19 cellular contexts compared by ENCODE assay signal in genomic region chr12:128933039-128933438, GRCh38.
DNase-seq lines count a peak whose midpoint lies in the region; ATAC-seq, FAIRE-seq and TF ChIP-seq lines count a peak whose summit lies in the region.
"Had no signal": no experiment of that assay in that cellular context is flagged by ENCODE, and none has a peak within 500 bp of the region (broad histone marks: within the 10 kb centered on the region; RNA-seq: fewer than 3 reads in every experiment).

No MANE protein-coding gene starts in this region.

- no peak overlapping the region for H3K9ac ChIP-seq in K562 (ENCODE audit: insufficient read depth in 1 of 2, low read depth in 2 of 2, low read length in 2 of 2)
- H3K9ac ChIP-seq: BLaER1 treated with 17β-estradiol and CSF1 and Interleukin-3, amounts not matched to agents 10 nM and 100 nM had no signal

- in situ Hi-C loops in K562 (cut with MboI) (no loop called here), ACHN (cut with HindIII; ENCODE audit: low pct_ligation_motif_present, low pct_unique_long_range_greater_than_20kb, low sequenced_read_pairs) (no loop called here)

- H3K27ac ChIP-seq in K562 (ENCODE audit: extremely low read depth, low read depth, low read length) (no peak overlapping the region), spleen (peak overlapping the region in 1 of 8 donors; percentile 26), small intestine (ENCODE audit: low read depth in 1 of 2, low read length in 1 of 2) (no peak overlapping the region)
- H3K27ac ChIP-seq: BLaER1 treated with 17β-estradiol and CSF1 and Interleukin-3, amounts not matched to agents 10 nM and 100 nM had no signal

- peak in 2 of 3 experiments; percentile 89 to 95 for DNase-seq in NCI-H1417 (lab: John Stamatoyannopoulos, UW)
- DNase-seq in K562 (ENCODE audit: extremely low read depth in 1 of 4, low spot score in 3 of 4) = peak; percentile 33 to 45 (median 38)
- peak; percentile 86 for DNase-seq in spleen
- DNase-seq in small intestine = no peak
- DNase-seq in ACHN = no peak
- DNase-seq in D721Med (ENCODE audit: insufficient read length, low spot score) = no peak
- DNase-seq: AML-193; BE2C; CD4-positive, alpha-beta T cell; DMS53; DND-41; H9 had no signal

- TF ChIP-seq CTCF in K562 (IDR thresholded peaks at IDR 0.05 in 2 of 3, conservative IDR thresholded peaks at IDR 0.05 in 1 of 3; ENCODE audit: insufficient read depth in 2 of 3, low read depth in 1 of 3, low read length in 3 of 3) (no peak), spleen (IDR thresholded peaks at IDR 0.05 in 8 of 11, conservative IDR thresholded peaks at IDR 0.05 in 3 of 11) (no peak), D721Med (IDR thresholded peaks at IDR 0.05; ENCODE audit: insufficient read depth, missing control alignments) (no peak)

- BruUV-seq in K562 (replicated peaks; lab: Mats Ljungman, UMichigan) = no TSS peak

- H3K9me1 ChIP-seq in K562 (ENCODE audit: control insufficient read depth, insufficient read depth, low read length) = no peaks in the 10 kb centered on the region

- no peaks in the 10 kb centered on the region for H3K36me3 ChIP-seq in K562 (ENCODE audit: control insufficient read depth, insufficient read depth, low read length)
- H3K36me3 ChIP-seq in spleen = peaks cover 0 to 40% (median 0%) of the 10 kb centered on the region in 6 donors
- H3K36me3 ChIP-seq in small intestine (ENCODE audit: control insufficient read depth in 2 of 2, insufficient read depth in 2 of 2, low read length in 2 of 2) = no peaks in the 10 kb centered on the region
- H3K36me3 ChIP-seq: BE2C had no signal

- TF ChIP-seq POLR2A in K562 (conservative IDR thresholded peaks at IDR 0.05) = no peak
- TF ChIP-seq POLR2A in spleen (IDR thresholded peaks at IDR 0.05) = no peak

- H3K4me2 ChIP-seq in K562 (ENCODE audit: insufficient read depth, low read length) = peak overlapping the region; percentile 38; the same call in 1 of the 2 replicates
- H3K4me2 ChIP-seq: BLaER1 treated with 17β-estradiol and CSF1 and Interleukin-3, amounts not matched to agents 10 nM and 100 nM; GM23338 had no signal

- H3K79me2 ChIP-seq in K562 (ENCODE audit: control insufficient read depth, insufficient read depth, low read length) = no peaks in the 10 kb centered on the region

- intact Hi-C loops in K562 (cut with micrococcal nuclease) (no loop called here), spleen (cut with DNase I; ENCODE audit: low total_unique reads) (no loop called here)

- H2AFZ ChIP-seq in K562 (ENCODE audit: low read depth, low read length) = peak overlapping the region; percentile 70
- H2AFZ ChIP-seq: GM23338 had no signal

- no peak for TF ChIP-seq EP300 in K562 (IDR thresholded peaks at IDR 0.05; ENCODE audit: low read length)

- WGBS in K562 (ENCODE audit: insufficient coverage, low coverage, missing lambda C conversion rate) = 16% methylated on average over 27 of the region's 27 CpGs
- 50 to 73% (median 69%) methylated on average over 27 of the region's 27 CpGs for whole genome bisulfite sequencing in spleen, 5 donors
- WGBS in small intestine, 3 donors = 82 to 83% (median 83%) methylated on average over 27 of the region's 27 CpGs

- peaks cover 0 to 9% of the 10 kb centered on the region in 2 experiments; a peak in 2 of 5 replicates for H3K4me1 ChIP-seq in K562 (replicated peaks in 1 of 2; ENCODE audit: control insufficient read depth in 2 of 2, insufficient read depth in 2 of 2, low read length in 2 of 2)
- H3K4me1 ChIP-seq in spleen = no peaks in the 10 kb centered on the region
- no peaks in the 10 kb centered on the region for H3K4me1 ChIP-seq in small intestine (ENCODE audit: control insufficient read depth in 2 of 2, insufficient read depth in 1 of 2, low read depth in 1 of 2, low read length in 1 of 2)
- H3K4me1 ChIP-seq: BE2C had no signal

- FAIRE-seq in K562 (lab: Jason Lieb, UNC) (no peak), small intestine (lab: Jason Lieb, UNC) (no peak), D721Med (lab: Jason Lieb, UNC) (no peak)
- FAIRE-seq: A204.1, G401.6, GM18507 had no signal

- CTCF ChIA-PET in K562 (lab: Yijun Ruan, JAX; ENCODE audit: low intra/inter-chr PET ratio) = no interaction called here

- H3K4me3 ChIP-seq in K562 (no peak overlapping the region), spleen (no peak overlapping the region), small intestine (ENCODE audit: low read depth in 1 of 2, low read length in 2 of 2) (no peak overlapping the region)
- H3K4me3 ChIP-seq: BLaER1 treated with 17β-estradiol and CSF1 and Interleukin-3, amounts not matched to agents 10 nM and 100 nM; GM23338 had no signal

- ATAC-seq in K562 (peak; percentile 87), GM21381 (IDR thresholded peaks at IDR 0.05; ENCODE audit: unreplicated experiment) (no peak)
- ATAC-seq: GM23338, HCT116 had no signal

- no peak for TF ChIP-seq RAD21 in K562 (CRISPR knock-in tag; conservative IDR thresholded peaks at IDR 0.05 in 1 of 2, IDR thresholded peaks at IDR 0.05 in 1 of 2)

- H4K20me1 ChIP-seq in K562 (replicated peaks; ENCODE audit: control insufficient read depth, insufficient read depth, low read length) = no peaks in the 10 kb centered on the region
- H4K20me1 ChIP-seq: BLaER1 treated with 17β-estradiol and CSF1 and Interleukin-3, amounts not matched to agents 10 nM and 100 nM had no signal

- no peaks in the 10 kb centered on the region for H3K9me3 ChIP-seq in K562 (replicated peaks; ENCODE audit: control insufficient read depth, insufficient read depth, low read depth, low read length)
- no peaks in the 10 kb centered on the region for H3K9me3 ChIP-seq in spleen
- H3K9me3 ChIP-seq in small intestine (ENCODE audit: control insufficient read depth, low read depth) = no peaks in the 10 kb centered on the region
- H3K9me3 ChIP-seq: BE2C; BLaER1 treated with 17β-estradiol and CSF1 and Interleukin-3, amounts not matched to agents 10 nM and 100 nM had no signal

- H3K27me3 ChIP-seq in K562 (ENCODE audit: control insufficient read depth in 2 of 2, insufficient read depth in 2 of 2, low read length in 2 of 2) (peaks cover 25 to 61% of the 10 kb centered on the region in 2 experiments; a peak in 4 of 5 replicates), spleen (replicated peaks in 1 of 7) (peaks cover 0 to 15% (median 0%) of the 10 kb centered on the region in 7 donors), small intestine (ENCODE audit: control insufficient read depth in 2 of 2, insufficient read depth in 2 of 2, low read length in 2 of 2) (peaks cover 0 to 3% of the 10 kb centered on the region in 2 donors)
- H3K27me3 ChIP-seq: BE2C; BLaER1 treated with 17β-estradiol and CSF1 and Interleukin-3, amounts not matched to agents 10 nM and 100 nM had no signal

- POLR2A ChIA-PET in K562 (lab: Yijun Ruan, JAX) = interaction anchor here (0.7 kb wide), 1 partner anchor 70 kb away, joined by 3 read pairs; no protein-coding TSS in a partner anchor

TF ChIP-seq in K562, 482 proteins besides CTCF, POLR2A, EP300 and RAD21 (continues in another document):
- TF ChIP-seq E2F1 (CRISPR knock-in tag; IDR thresholded peaks at IDR 0.05) (no peak), ZBTB34 (CRISPR knock-in tag; IDR thresholded peaks at IDR 0.05) (no peak)

Comparison
In these comparisons a context has a peak if more than half of its experiments do, and no peak if none do; other contexts are left out.
1. DNase-seq: peak in NCI-H1417 (2 of 3), K562 (4 of 4) and spleen (single experiment); none in small intestine (single experiment), ACHN (single experiment) and D721Med (single experiment).